In genomic region chr1:231023150-231023549, GRCh38 we compare ENCODE assay signal across 27 cellular contexts.
"Had no signal": no experiment of that assay in that cellular context is flagged by ENCODE, and none has a peak within 500 bp of the region (broad histone marks: within the 10 kb centered on the region; RNA-seq: fewer than 3 reads in every experiment).

No MANE protein-coding gene starts in this region.

- H3K36me3 Mint-ChIP-seq: natural killer cell had no signal

- ATAC-seq: left cardiac atrium, left lobe of liver, natural killer cell, right cardiac atrium, sciatic nerve, upper lobe of right lung had no signal

- H3K4me1 ChIP-seq: prostate gland, tibial artery had no signal

- H3K27ac ChIP-seq: ovary, prostate gland, skin epidermis, suprapubic skin, thoracic aorta, tibial artery, upper lobe of right lung had no signal

- H3K9me3 Mint-ChIP-seq: mesothelial cell of epicardium; naive B cell; natural killer cell; nephron progenitor cell; stimulated activated naive CD8-positive, alpha-beta T cell treated with anti-CD3 and anti-CD28 coated beads, Interleukin-15, Interleukin-2, amounts not matched to agents 100 ng/mL and 50 ng/mL, for 24 hours had no signal

- DNase-seq: hippocampal formation; kidney glomerular epithelial cell; left cardiac atrium; mammary epithelial cell; mesendoderm; naive B cell; natural killer cell; nephron progenitor cell; ovary; retina; right cardiac atrium; stimulated activated CD4-positive, alpha-beta T cell treated with anti-CD3 and anti-CD28 coated beads, Interleukin-12 subunit alpha, Interleukin-12 subunit beta, amount 100 ng/mL, for 4 hours; stimulated activated CD4-positive, alpha-beta T cell treated with anti-CD3 and anti-CD28 coated beads, Interleukin-15, amount 100 ng/mL, for 24 hours; stimulated activated CD4-positive, alpha-beta T cell treated with anti-CD3 and anti-CD28 coated beads, Interleukin-2, amount 100 ng/mL, for 24 hours; stimulated activated CD4-positive, alpha-beta T cell treated with anti-CD3 and anti-CD28 coated beads, Interleukin-4, amount 100 ng/mL, for 1 hour; stimulated activated naive CD4-positive, alpha-beta T cell; tibial artery; trophoblast cell; upper lobe of right lung had no signal

- H3K4me1 Mint-ChIP-seq: mesothelial cell of epicardium had no signal

- H3K27ac Mint-ChIP-seq: mesothelial cell of epicardium; naive B cell; natural killer cell; nephron progenitor cell; stimulated activated naive CD8-positive, alpha-beta T cell treated with anti-CD3 and anti-CD28 coated beads, Interleukin-15, Interleukin-2, amounts not matched to agents 100 ng/mL and 50 ng/mL, for 24 hours had no signal

- H3K27me3 Mint-ChIP-seq: stimulated activated naive CD8-positive, alpha-beta T cell treated with anti-CD3 and anti-CD28 coated beads, Interleukin-15, Interleukin-2, amounts not matched to agents 100 ng/mL and 50 ng/mL, for 24 hours had no signal

- H3K9me3 ChIP-seq: ovary, prostate gland, suprapubic skin, thoracic aorta, tibial artery, upper lobe of right lung had no signal

- H3K36me3 ChIP-seq: ovary, prostate gland, suprapubic skin, thoracic aorta had no signal

- H3K4me3 Mint-ChIP-seq: mesothelial cell of epicardium; naive B cell; natural killer cell; nephron progenitor cell; stimulated activated naive CD8-positive, alpha-beta T cell treated with anti-CD3 and anti-CD28 coated beads, Interleukin-15, Interleukin-2, amounts not matched to agents 100 ng/mL and 50 ng/mL, for 24 hours had no signal

- H3K4me3 ChIP-seq: ovary, prostate gland, skin epidermis, suprapubic skin, thoracic aorta, tibial artery, upper lobe of right lung had no signal

- H3K27me3 ChIP-seq: ovary, suprapubic skin, tibial artery, upper lobe of right lung had no signal
